In the genomic region with DNA sequence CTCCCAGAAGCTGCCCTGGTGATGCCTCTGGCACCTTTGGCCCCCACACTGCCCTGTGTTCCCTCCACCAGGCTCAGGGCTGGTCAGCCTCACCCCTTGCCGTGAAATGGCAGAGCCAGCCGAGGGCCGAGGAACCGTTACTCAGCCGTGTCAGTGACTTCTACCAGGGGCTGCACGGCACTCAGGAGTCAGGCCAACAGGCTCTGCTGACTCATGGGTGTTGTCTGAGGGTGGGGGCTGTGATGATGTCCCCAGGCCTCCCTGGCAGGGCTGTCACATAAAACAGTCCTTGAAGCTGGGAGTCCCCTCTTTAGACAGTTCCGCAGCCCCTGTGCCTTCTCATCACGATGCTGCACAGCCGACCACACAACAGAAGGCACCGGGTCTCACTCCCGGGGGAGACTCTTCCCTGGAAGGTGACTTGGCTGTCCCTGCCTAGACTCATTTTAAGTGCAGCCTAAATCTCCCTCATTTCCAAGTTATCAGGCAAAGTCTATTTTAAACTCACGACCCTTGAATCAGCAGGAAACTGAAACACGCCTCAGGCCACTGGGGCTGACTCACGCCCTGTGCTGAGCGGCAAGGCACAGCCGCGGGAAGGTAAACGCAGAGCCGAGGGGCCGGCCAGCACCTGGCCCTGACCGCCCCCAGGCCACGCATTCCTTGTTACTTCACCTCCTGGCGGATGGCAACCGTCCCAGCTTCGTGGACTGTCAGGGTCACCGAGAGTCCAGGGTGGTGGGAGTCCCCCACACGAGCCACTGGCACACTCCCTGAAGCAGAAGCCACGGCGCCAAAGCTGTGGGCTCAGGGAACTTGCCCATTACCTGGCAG, we compare ENCODE assay signal across 1 cellular context.
TF ChIP-seq lines count a peak whose summit lies in the region.

No MANE protein-coding gene starts in this region.

TF ChIP-seq in K562, 482 proteins besides CTCF, POLR2A, EP300 and RAD21 (continued from another document and continues in another):
- TF ChIP-seq ZBTB43 (CRISPR knock-in tag; IDR thresholded peaks at IDR 0.05) (no peak), AFF4 (CRISPR knock-in tag; IDR thresholded peaks at IDR 0.05) (no peak), MYNN (IDR thresholded peaks at IDR 0.05) (0 out of 2 replicates have a peak, but pooled peaks have one; percentile 24), MYNN (CRISPR knock-in tag; IDR thresholded peaks at IDR 0.05) (no peak), SRSF3 (IDR thresholded peaks at IDR 0.05; ENCODE audit: insufficient read depth, low read length) (no peak), HNRNPH1 (optimal IDR thresholded peaks at IDR 0.05; ENCODE audit: low read depth, low read length) (no peak), ZNF655 (CRISPR knock-in tag; IDR thresholded peaks at IDR 0.05) (no peak), BHLHE40 (IDR thresholded peaks at IDR 0.05; ENCODE audit: low read length) (0 out of 2 replicates have a peak, but pooled peaks have one; percentile 10), ETV1 (tag; conservative IDR thresholded peaks at IDR 0.05; ENCODE audit: low read depth) (no peak), MAFG (tag; conservative IDR thresholded peaks at IDR 0.05) (peak; percentile 72), NCOR1 (IDR thresholded peaks at IDR 0.05) (no peak), PATZ1 (CRISPR knock-in tag; IDR thresholded peaks at IDR 0.05; ENCODE audit: borderline replicate concordance) (no peak), ZSCAN29 (IDR thresholded peaks at IDR 0.05) (no peak), CBX2 (IDR thresholded peaks at IDR 0.05; ENCODE audit: insufficient read depth, low read length, poor library complexity, severe bottlenecking) (no peak), PML (IDR thresholded peaks at IDR 0.05; ENCODE audit: low read length) (no peak), RERE (CRISPR knock-in tag; IDR thresholded peaks at IDR 0.05; ENCODE audit: borderline replicate concordance) (no peak), ZNF280B (CRISPR knock-in tag; IDR thresholded peaks at IDR 0.05) (no peak), ZNF586 (CRISPR knock-in tag; conservative IDR thresholded peaks at IDR 0.05) (no peak), TFAP4 (CRISPR knock-in tag; IDR thresholded peaks at IDR 0.05; ENCODE audit: borderline replicate concordance) (peak; percentile 40; the same call in 1 of the 2 replicates), GTF2A2 (tag; IDR thresholded peaks at IDR 0.05) (no peak), TAF15 (IDR thresholded peaks at IDR 0.05; ENCODE audit: low read depth, low read length) (no peak), PKNOX1 (IDR thresholded peaks at IDR 0.05) (peak; percentile 51; the same call in 1 of the 2 replicates), BACH1 (tag; IDR thresholded peaks at IDR 0.05) (peak; percentile 76; the same call in 1 of the 2 replicates), MAX (CRISPR knock-in tag; IDR thresholded peaks at IDR 0.05) (peak; percentile 39; the same call in 1 of the 2 replicates), HMGXB4 (CRISPR knock-in tag; IDR thresholded peaks at IDR 0.05) (no peak), MCM5 (IDR thresholded peaks at IDR 0.05; ENCODE audit: low read depth) (no peak), ZFP30 (CRISPR knock-in tag; IDR thresholded peaks at IDR 0.05; ENCODE audit: borderline replicate concordance) (no peak), MEF2A (IDR thresholded peaks at IDR 0.05; ENCODE audit: control insufficient read depth, low read depth, low read length) (peak; percentile 79; the same call in 1 of the 2 replicates)
- TF ChIP-seq, protein P1, sequence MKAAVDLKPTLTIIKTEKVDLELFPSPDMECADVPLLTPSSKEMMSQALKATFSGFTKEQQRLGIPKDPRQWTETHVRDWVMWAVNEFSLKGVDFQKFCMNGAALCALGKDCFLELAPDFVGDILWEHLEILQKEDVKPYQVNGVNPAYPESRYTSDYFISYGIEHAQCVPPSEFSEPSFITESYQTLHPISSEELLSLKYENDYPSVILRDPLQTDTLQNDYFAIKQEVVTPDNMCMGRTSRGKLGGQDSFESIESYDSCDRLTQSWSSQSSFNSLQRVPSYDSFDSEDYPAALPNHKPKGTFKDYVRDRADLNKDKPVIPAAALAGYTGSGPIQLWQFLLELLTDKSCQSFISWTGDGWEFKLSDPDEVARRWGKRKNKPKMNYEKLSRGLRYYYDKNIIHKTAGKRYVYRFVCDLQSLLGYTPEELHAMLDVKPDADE (conservative IDR thresholded peaks at IDR 0.05; ENCODE audit: control insufficient read depth, low read depth, low read length) = no peak
